14 cellular contexts compared by ENCODE assay signal in the genomic region with DNA sequence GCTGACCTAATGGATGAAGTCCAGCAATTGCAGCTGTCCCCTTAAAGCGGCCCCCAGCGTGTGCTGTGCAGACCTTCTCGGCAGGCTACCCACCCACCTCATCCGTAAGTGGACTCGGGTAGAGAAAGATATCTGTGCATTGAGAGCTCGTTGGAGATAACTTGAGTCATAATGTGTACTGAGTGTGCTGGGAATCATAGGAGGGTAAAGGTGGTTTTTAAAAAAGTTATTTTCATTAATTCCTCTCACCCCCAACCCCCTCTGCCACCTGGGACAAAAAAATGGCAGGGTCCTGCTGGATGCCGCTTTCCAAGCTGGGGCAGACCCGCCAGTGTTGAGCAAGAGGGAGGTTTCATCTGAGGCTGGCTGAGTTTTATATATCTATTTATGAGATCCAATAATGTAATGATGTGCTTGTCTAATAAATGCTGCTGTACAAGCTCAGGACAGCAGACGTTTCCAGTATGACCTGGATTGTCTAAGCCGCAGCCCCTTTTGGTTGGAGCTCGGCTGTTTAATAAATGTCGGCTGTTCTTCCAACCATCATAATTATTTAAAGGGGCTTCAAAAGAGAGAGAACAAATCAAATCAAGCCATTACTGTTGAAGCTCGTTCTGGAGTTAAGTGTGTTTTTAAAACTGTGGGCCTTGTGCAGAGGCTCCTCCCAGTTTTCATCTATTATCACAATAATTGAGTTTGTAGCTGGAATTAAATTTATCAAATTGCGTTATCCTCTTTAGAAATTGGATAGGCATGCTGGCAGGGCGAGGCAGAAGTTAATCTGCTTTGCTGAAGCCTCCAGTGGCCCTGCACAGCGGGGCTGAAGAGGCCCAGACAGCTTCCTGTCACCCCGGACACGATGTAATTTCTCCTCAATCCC.
DNase-seq lines count a peak whose midpoint lies in the region; ATAC-seq and TF ChIP-seq lines count a peak whose summit lies in the region.
"Had no signal": no experiment of that assay in that cellular context is flagged by ENCODE, and none has a peak within 500 bp of the region (broad histone marks: within the 10 kb centered on the region; RNA-seq: fewer than 3 reads in every experiment).

No MANE protein-coding gene starts in this region.

- no peaks in the 10 kb centered on the region for H3K79me1 ChIP-seq in mesendoderm (ENCODE audit: low read length)

- H3K27me3 Mint-ChIP-seq in stimulated activated naive CD8-positive, alpha-beta T cell treated with anti-CD3 and anti-CD28 coated beads, Interleukin-15, Interleukin-2, amounts not matched to agents 100 ng/mL and 50 ng/mL, for 24 hours: no peaks in the 10 kb centered on the region
- no peaks in the 10 kb centered on the region for H3K27me3 Mint-ChIP-seq in stimulated activated naive CD8-positive, alpha-beta T cell treated with anti-CD3 and anti-CD28 coated beads, Interleukin-15, amount 100 ng/mL, for 72 hours
- H3K27me3 Mint-ChIP-seq: activated naive CD4-positive, alpha-beta T cell treated with anti-CD3 and anti-CD28 coated beads, Interleukin-2, amount 10 ng/mL, durations not matched to agents 7 days and 5 days had no signal

- no peaks in the 10 kb centered on the region for H3K9me3 Mint-ChIP-seq in stimulated activated naive CD8-positive, alpha-beta T cell treated with anti-CD3 and anti-CD28 coated beads, Interleukin-15, Interleukin-2, amounts not matched to agents 100 ng/mL and 50 ng/mL, for 24 hours
- H3K9me3 Mint-ChIP-seq in stimulated activated naive CD8-positive, alpha-beta T cell treated with anti-CD3 and anti-CD28 coated beads, Interleukin-15, amount 100 ng/mL, for 72 hours: no peaks in the 10 kb centered on the region
- H3K9me3 Mint-ChIP-seq: activated naive CD4-positive, alpha-beta T cell treated with anti-CD3 and anti-CD28 coated beads, Interleukin-2, amount 10 ng/mL, durations not matched to agents 7 days and 5 days had no signal

- no peak overlapping the region for H4K8ac ChIP-seq in mesendoderm (ENCODE audit: low read depth, low read length)

- H3K79me2 ChIP-seq in mesendoderm (ENCODE audit: control insufficient read depth, insufficient read depth, low read length): no peaks in the 10 kb centered on the region

- intact Hi-C loops in vagina (cut with DNase I): no loop called here

- H3K4ac ChIP-seq in mesendoderm (ENCODE audit: low read depth, low read length): no peak overlapping the region

- no peak overlapping the region for H3K9ac ChIP-seq in mesendoderm (ENCODE audit: low read length)

- no peak for ATAC-seq in stimulated activated naive CD8-positive, alpha-beta T cell treated with anti-CD3 and anti-CD28 coated beads, Interleukin-15, amount 100 ng/mL, for 72 hours
- ATAC-seq in HG03460 (IDR thresholded peaks at IDR 0.05; ENCODE audit: unreplicated experiment): no peak

- H3K4me3 ChIP-seq in WI38 (ENCODE audit: low read depth, low read length) (peak overlapping the region; percentile 42), vagina (no peak overlapping the region), mesendoderm (ENCODE audit: low read length) (no peak overlapping the region)
- H3K4me3 ChIP-seq: coronary artery, prostate gland had no signal

- no peak for TF ChIP-seq POLR2A in vagina (IDR thresholded peaks at IDR 0.05)

- no peak overlapping the region for H2AK5ac ChIP-seq in mesendoderm (ENCODE audit: low read length)

- H3K4me3 Mint-ChIP-seq in stimulated activated naive CD8-positive, alpha-beta T cell treated with anti-CD3 and anti-CD28 coated beads, Interleukin-15, Interleukin-2, amounts not matched to agents 100 ng/mL and 50 ng/mL, for 24 hours: no peak overlapping the region
- no peak overlapping the region for H3K4me3 Mint-ChIP-seq in stimulated activated naive CD8-positive, alpha-beta T cell treated with anti-CD3 and anti-CD28 coated beads, Interleukin-15, amount 100 ng/mL, for 72 hours
- H3K4me3 Mint-ChIP-seq: activated naive CD4-positive, alpha-beta T cell treated with anti-CD3 and anti-CD28 coated beads, Interleukin-2, amount 10 ng/mL, durations not matched to agents 7 days and 5 days had no signal

- no peak overlapping the region for H3K56ac ChIP-seq in mesendoderm (ENCODE audit: low read length)

- WGBS in mesendoderm (ENCODE audit: extremely low coverage, insufficient coverage, low lambda C conversion rate): no CpG with 5 or more reads among the region's 18 CpGs

- no peak overlapping the region for H3K18ac ChIP-seq in mesendoderm (ENCODE audit: low read length)

- no peak for DNase-seq in stimulated activated naive CD8-positive, alpha-beta T cell treated with anti-CD3 and anti-CD28 coated beads, Interleukin-15, amount 100 ng/mL, for 72 hours
- DNase-seq in iris pigment epithelial cell (ENCODE audit: low read depth) (peak; percentile 32), vagina (ENCODE audit: extremely low spot score in 2 of 2) (no peak), mesendoderm (no peak)
- no peak for DNase-seq in stimulated activated CD4-positive, alpha-beta T cell treated with anti-CD3 and anti-CD28 coated beads, Interleukin-4, amount 100 ng/mL, for 4 hours
- DNase-seq: activated naive CD4-positive, alpha-beta T cell treated with anti-CD3 and anti-CD28 coated beads, Interleukin-2, amount 10 ng/mL, durations not matched to agents 7 days and 5 days; NCI-H1092; NCI-H510A; SHP77 had no signal

- H3K27ac ChIP-seq in vagina (no peak overlapping the region), mesendoderm (ENCODE audit: low read depth, low read length) (no peak overlapping the region)
- H3K27ac ChIP-seq: coronary artery had no signal

- H3K36me3 Mint-ChIP-seq in stimulated activated naive CD8-positive, alpha-beta T cell treated with anti-CD3 and anti-CD28 coated beads, Interleukin-15, Interleukin-2, amounts not matched to agents 100 ng/mL and 50 ng/mL, for 24 hours (ENCODE audit: low read depth): no peaks in the 10 kb centered on the region

- H3K4me2 ChIP-seq in mesendoderm (ENCODE audit: low read length): no peak overlapping the region

- TF ChIP-seq CTCF in WI38 (IDR thresholded peaks at IDR 0.05; ENCODE audit: low read depth, low read length) (no peak), vagina (IDR thresholded peaks at IDR 0.05) (no peak)

- H3K27ac Mint-ChIP-seq in stimulated activated naive CD8-positive, alpha-beta T cell treated with anti-CD3 and anti-CD28 coated beads, Interleukin-15, Interleukin-2, amounts not matched to agents 100 ng/mL and 50 ng/mL, for 24 hours: peak overlapping the region; percentile 1
- H3K27ac Mint-ChIP-seq in stimulated activated naive CD8-positive, alpha-beta T cell treated with anti-CD3 and anti-CD28 coated beads, Interleukin-15, amount 100 ng/mL, for 72 hours: peak overlapping the region in 1 of 2 donors; percentile 76
- H3K27ac Mint-ChIP-seq: activated naive CD4-positive, alpha-beta T cell treated with anti-CD3 and anti-CD28 coated beads, Interleukin-2, amount 10 ng/mL, durations not matched to agents 7 days and 5 days had no signal

- no peak overlapping the region for H4K5ac ChIP-seq in mesendoderm (ENCODE audit: low read length)

- no peak overlapping the region for H3K23ac ChIP-seq in mesendoderm (ENCODE audit: low read length)

- H2BK120ac ChIP-seq in mesendoderm (ENCODE audit: low read depth, low read length): no peak overlapping the region

- H3K4me1 Mint-ChIP-seq in stimulated activated naive CD8-positive, alpha-beta T cell treated with anti-CD3 and anti-CD28 coated beads, Interleukin-15, Interleukin-2, amounts not matched to agents 100 ng/mL and 50 ng/mL, for 24 hours (ENCODE audit: low read depth): peaks cover 13% of the 10 kb centered on the region
- H3K4me1 Mint-ChIP-seq in stimulated activated naive CD8-positive, alpha-beta T cell treated with anti-CD3 and anti-CD28 coated beads, Interleukin-15, amount 100 ng/mL, for 72 hours: peaks cover 12% of the 10 kb centered on the region
- H3K4me1 Mint-ChIP-seq: activated naive CD4-positive, alpha-beta T cell treated with anti-CD3 and anti-CD28 coated beads, Interleukin-2, amount 10 ng/mL, durations not matched to agents 7 days and 5 days had no signal

- H2BK5ac ChIP-seq in mesendoderm (ENCODE audit: low read length): no peak overlapping the region

- no peaks in the 10 kb centered on the region for H3K9me3 ChIP-seq in vagina
- H3K9me3 ChIP-seq: prostate gland had no signal

- H3K4me1 ChIP-seq in vagina (no peaks in the 10 kb centered on the region), mesendoderm (ENCODE audit: control insufficient read depth, low read depth, low read length) (no peaks in the 10 kb centered on the region)

- H3K36me3 ChIP-seq in vagina (no peaks in the 10 kb centered on the region), mesendoderm (ENCODE audit: control insufficient read depth, insufficient read depth, low read length) (no peaks in the 10 kb centered on the region)
- H3K36me3 ChIP-seq: prostate gland had no signal

- H3K27me3 ChIP-seq in vagina (no peaks in the 10 kb centered on the region), mesendoderm (ENCODE audit: insufficient read depth, low read length, poor library complexity) (no peaks in the 10 kb centered on the region)

- H2BK15ac ChIP-seq in mesendoderm (replicated peaks; ENCODE audit: low read depth): no peak overlapping the region
